ENCODE assay signal across 15 cellular contexts in the genomic region with DNA sequence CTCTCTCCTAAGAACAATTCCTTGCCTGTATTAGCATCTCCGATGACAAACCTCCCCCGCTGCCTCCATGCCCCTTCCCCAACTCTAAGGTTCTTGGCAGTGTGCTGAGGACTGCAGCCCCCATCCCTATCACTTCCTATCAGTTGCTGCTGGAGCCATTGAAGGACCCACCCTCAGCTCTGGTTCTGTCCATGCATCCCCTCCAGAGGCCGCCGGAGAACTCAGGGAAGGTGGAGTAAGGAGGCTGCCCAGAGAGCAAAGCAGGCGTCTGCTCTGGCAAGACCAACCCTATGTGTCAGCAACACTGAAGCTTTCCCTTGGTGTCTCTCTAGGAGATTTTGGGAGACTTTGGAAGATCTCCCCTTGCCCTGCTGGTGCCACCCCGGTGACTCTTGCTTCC.
DNase-seq lines count a peak whose midpoint lies in the region; ATAC-seq and TF ChIP-seq lines count a peak whose summit lies in the region.
"Had no signal": no experiment of that assay in that cellular context is flagged by ENCODE, and none has a peak within 500 bp of the region (broad histone marks: within the 10 kb centered on the region; RNA-seq: fewer than 3 reads in every experiment).

No MANE protein-coding gene starts in this region.

- no peaks in the 10 kb centered on the region for H3K27me3 Mint-ChIP-seq in GM23338 (ENCODE audit: insufficient read depth, low read depth, poor library complexity)
- no peaks in the 10 kb centered on the region for H3K27me3 Mint-ChIP-seq in type B pancreatic cell
- no peaks in the 10 kb centered on the region for H3K27me3 Mint-ChIP-seq in activated CD8-positive, alpha-beta T cell treated with anti-CD3 and anti-CD28 coated beads, Interleukin-2, amount 10 ng/mL, durations not matched to agents 7 days and 5 days (ENCODE audit: low read depth)

- H3K36me3 Mint-ChIP-seq in GM23338 (ENCODE audit: low read depth), result peaks cover 20% of the 10 kb centered on the region
- H3K36me3 Mint-ChIP-seq in type B pancreatic cell, result no peaks in the 10 kb centered on the region
- no peaks in the 10 kb centered on the region for H3K36me3 Mint-ChIP-seq in activated CD8-positive, alpha-beta T cell treated with anti-CD3 and anti-CD28 coated beads, Interleukin-2, amount 10 ng/mL, durations not matched to agents 7 days and 5 days (ENCODE audit: low read depth)
- H3K36me3 Mint-ChIP-seq: CD4-positive, CD25-positive, alpha-beta regulatory T cell had no signal

- no peaks in the 10 kb centered on the region for H3F3A ChIP-seq in GM23338 (replicated peaks; ENCODE audit: low read depth)

- POLR2A ChIA-PET in activated CD8-positive, alpha-beta T cell treated with anti-CD3 and anti-CD28 coated beads, Interleukin-2, amount 10 ng/mL, durations not matched to agents 7 days and 5 days (lab: Charles Lee), result no interaction called here

- H3K4me3 Mint-ChIP-seq in GM23338 (no peak overlapping the region), type B pancreatic cell (no peak overlapping the region)
- no peak overlapping the region for H3K4me3 Mint-ChIP-seq in activated CD8-positive, alpha-beta T cell treated with anti-CD3 and anti-CD28 coated beads, Interleukin-2, amount 10 ng/mL, durations not matched to agents 7 days and 5 days
- H3K4me3 Mint-ChIP-seq: CD4-positive, CD25-positive, alpha-beta regulatory T cell had no signal

- no peak overlapping the region for H2AFZ ChIP-seq in GM23338
- H2AFZ ChIP-seq: GM23248 had no signal

- no peaks in the 10 kb centered on the region for H3K4me1 ChIP-seq in GM23338 (ENCODE audit: insufficient read depth)
- H3K4me1 ChIP-seq: BLaER1 treated with 17β-estradiol and CSF1 and Interleukin-3, amounts not matched to agents 10 nM and 100 nM; HAP-1 had no signal

- H3K4me2 ChIP-seq in GM23338, result no peak overlapping the region
- H3K4me2 ChIP-seq: BLaER1 treated with 17β-estradiol and CSF1 and Interleukin-3, amounts not matched to agents 10 nM and 100 nM had no signal

- CTCF ChIA-PET in activated CD8-positive, alpha-beta T cell treated with anti-CD3 and anti-CD28 coated beads, Interleukin-2, amount 10 ng/mL, durations not matched to agents 7 days and 5 days (lab: Charles Lee), result no interaction called here

- no peak overlapping the region for H3K4me3 ChIP-seq in GM23338
- H3K4me3 ChIP-seq: BLaER1 treated with 17β-estradiol and CSF1 and Interleukin-3, amounts not matched to agents 10 nM and 100 nM; GM23248; HAP-1 had no signal

- no peak overlapping the region for H3K27ac Mint-ChIP-seq in GM23338
- no peak overlapping the region for H3K27ac Mint-ChIP-seq in type B pancreatic cell
- H3K27ac Mint-ChIP-seq in activated CD8-positive, alpha-beta T cell treated with anti-CD3 and anti-CD28 coated beads, Interleukin-2, amount 10 ng/mL, durations not matched to agents 7 days and 5 days, result no peak overlapping the region
- H3K27ac Mint-ChIP-seq: CD4-positive, CD25-positive, alpha-beta regulatory T cell had no signal

- H3K9me2 ChIP-seq in GM23338 (ENCODE audit: insufficient read depth), result no peaks in the 10 kb centered on the region

- H3K27me3 ChIP-seq in GM23338 (ENCODE audit: insufficient read depth), result no peaks in the 10 kb centered on the region
- H3K27me3 ChIP-seq: BLaER1 treated with 17β-estradiol and CSF1 and Interleukin-3, amounts not matched to agents 10 nM and 100 nM had no signal

- no peaks in the 10 kb centered on the region for H3K79me2 ChIP-seq in GM23338 (replicated peaks; ENCODE audit: insufficient read depth)

- no peak for DNase-seq in GM23338 (ENCODE audit: low spot score)
- peak; percentile 17 for DNase-seq in HuH-7 (ENCODE audit: low spot score)
- peak; percentile 34 for DNase-seq in iPS-NIHi7 (ENCODE audit: extremely low spot score)
- DNase-seq in type B pancreatic cell (ENCODE audit: extremely low spot score, unreplicated experiment), result peak; percentile 43
- no peak for DNase-seq in NCI-H1092 (lab: John Stamatoyannopoulos, UW)
- DNase-seq in activated CD8-positive, alpha-beta T cell treated with anti-CD3 and anti-CD28 coated beads, Interleukin-2, amount 10 ng/mL, durations not matched to agents 7 days and 5 days, result no peak
- no peak for DNase-seq in NCI-H2171 (lab: John Stamatoyannopoulos, UW)
- DNase-seq: ACHN; CD4-positive, CD25-positive, alpha-beta regulatory T cell; DMS53; GF-D8; GM23248 had no signal

- peaks cover 88% of the 10 kb centered on the region for H3K9me3 Mint-ChIP-seq in GM23338
- peaks cover 3% of the 10 kb centered on the region for H3K9me3 Mint-ChIP-seq in type B pancreatic cell
- no peaks in the 10 kb centered on the region for H3K9me3 Mint-ChIP-seq in activated CD8-positive, alpha-beta T cell treated with anti-CD3 and anti-CD28 coated beads, Interleukin-2, amount 10 ng/mL, durations not matched to agents 7 days and 5 days (ENCODE audit: insufficient read depth)

- no peaks in the 10 kb centered on the region for H3K4me1 Mint-ChIP-seq in GM23338
- H3K4me1 Mint-ChIP-seq in type B pancreatic cell (ENCODE audit: unreplicated experiment), result no peaks in the 10 kb centered on the region
- H3K4me1 Mint-ChIP-seq in activated CD8-positive, alpha-beta T cell treated with anti-CD3 and anti-CD28 coated beads, Interleukin-2, amount 10 ng/mL, durations not matched to agents 7 days and 5 days (ENCODE audit: low read depth), result no peaks in the 10 kb centered on the region
- H3K4me1 Mint-ChIP-seq: CD4-positive, CD25-positive, alpha-beta regulatory T cell had no signal

- TF ChIP-seq CTCF in GM23338 (conservative IDR thresholded peaks at IDR 0.05; ENCODE audit: low read depth in 2 of 2) (no peak), type B pancreatic cell (conservative IDR thresholded peaks at IDR 0.05) (no peak)

- H3K36me3 ChIP-seq in GM23338 (ENCODE audit: insufficient read depth), result peaks cover 8% of the 10 kb centered on the region; the same call in 1 of the 2 replicates
- H3K36me3 ChIP-seq: BLaER1 treated with 17β-estradiol and CSF1 and Interleukin-3, amounts not matched to agents 10 nM and 100 nM; HAP-1 had no signal

- H4K20me1 ChIP-seq in GM23338 (replicated peaks; ENCODE audit: insufficient read depth), result no peaks in the 10 kb centered on the region
- H4K20me1 ChIP-seq: BLaER1 treated with 17β-estradiol and CSF1 and Interleukin-3, amounts not matched to agents 10 nM and 100 nM had no signal

- ATAC-seq in GM23338, result peak; percentile 49
- no peak for ATAC-seq in activated CD8-positive, alpha-beta T cell treated with anti-CD3 and anti-CD28 coated beads, Interleukin-2, amount 10 ng/mL, durations not matched to agents 7 days and 5 days
- ATAC-seq: HepG2 had no signal

- H3K27ac ChIP-seq in GM23338 (ENCODE audit: low read depth), result no peak overlapping the region
- H3K27ac ChIP-seq: BLaER1 treated with 17β-estradiol and CSF1 and Interleukin-3, amounts not matched to agents 10 nM and 100 nM; GM23248 had no signal

TF ChIP-seq in GM23338, 12 proteins besides CTCF, POLR2A, EP300 and RAD21:
- no peak for TF ChIP-seq CREB1 (CRISPR knock-in tag; IDR thresholded peaks at IDR 0.05; ENCODE audit: low read depth)
- TF ChIP-seq ZNF114 (CRISPR knock-in tag; IDR thresholded peaks at IDR 0.05), result no peak
- TF ChIP-seq, protein P1, sequence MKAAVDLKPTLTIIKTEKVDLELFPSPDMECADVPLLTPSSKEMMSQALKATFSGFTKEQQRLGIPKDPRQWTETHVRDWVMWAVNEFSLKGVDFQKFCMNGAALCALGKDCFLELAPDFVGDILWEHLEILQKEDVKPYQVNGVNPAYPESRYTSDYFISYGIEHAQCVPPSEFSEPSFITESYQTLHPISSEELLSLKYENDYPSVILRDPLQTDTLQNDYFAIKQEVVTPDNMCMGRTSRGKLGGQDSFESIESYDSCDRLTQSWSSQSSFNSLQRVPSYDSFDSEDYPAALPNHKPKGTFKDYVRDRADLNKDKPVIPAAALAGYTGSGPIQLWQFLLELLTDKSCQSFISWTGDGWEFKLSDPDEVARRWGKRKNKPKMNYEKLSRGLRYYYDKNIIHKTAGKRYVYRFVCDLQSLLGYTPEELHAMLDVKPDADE (IDR thresholded peaks at IDR 0.05), result no peak
- no peak for TF ChIP-seq JUNB (IDR thresholded peaks at IDR 0.05; ENCODE audit: unreplicated experiment)

Comparison
In these comparisons a context has a peak if more than half of its experiments do, and no peak if none do; other contexts are left out.
1. DNase-seq: peak in HuH-7 (single experiment), iPS-NIHi7 (single experiment) and type B pancreatic cell (single experiment); none in GM23338 (single experiment), NCI-H1092 (single experiment), activated CD8-positive, alpha-beta T cell treated with anti-CD3 and anti-CD28 coated beads, Interleukin-2, amount 10 ng/mL, durations not matched to agents 7 days and 5 days (single experiment) and NCI-H2171 (single experiment).